Comparison of ENCODE assay signal across 7 cellular contexts in genomic region chr15:84601555-84601838, GRCh38. TPM values are rescaled to one million over a fixed set of nuclear protein-coding genes. Genes with fewer than 3 reads are reported as not detected.
A peak's percentile ranks its signal among the peaks of the same experiment; 100 is the strongest.
DNase-seq lines count a peak whose midpoint lies in the region; FAIRE-seq and TF ChIP-seq lines count a peak whose summit lies in the region.

No MANE protein-coding gene starts in this region.

- 8 to 14% (median 12%) methylated on average over 6 of the region's 6 CpGs for WGBS in stomach, 5 donors

- FAIRE-seq in kidney (lab: Jason Lieb, UNC) = no peak

- H3K36me3 Mint-ChIP-seq in HFFc6 (ENCODE audit: low read depth) = no peaks in the 10 kb centered on the region; the same call in 1 of the 2 replicates
- H3K36me3 Mint-ChIP-seq in activated T-helper 2 cell treated with anti-CD3 and anti-CD28 coated beads, Interferon-gamma antibody, Interleukin-2, Interleukin-4, amounts not matched to agents 10 μg/mL and 5 μg/mL and 100 μg/mL, durations not matched to agents 14 hours and 24 hours and 36 hours (ENCODE audit: low read depth) = peaks cover 24% of the 10 kb centered on the region

- H3K27me3 ChIP-seq in stomach = no peaks in the 10 kb centered on the region

- no peak for TF ChIP-seq POLR2A in stomach (IDR thresholded peaks at IDR 0.05)

- peak overlapping the region; percentile 84 to 92 for H3K9ac ChIP-seq in kidney (ENCODE audit: low read length in 2 of 2)

- intact Hi-C loops in activated T-helper 2 cell treated with anti-CD3 and anti-CD28 coated beads, Interferon-gamma antibody, Interleukin-2, Interleukin-4, amounts not matched to agents 10 μg/mL and 5 μg/mL and 100 μg/mL, durations not matched to agents 14 hours and 24 hours and 36 hours (cut with micrococcal nuclease) = loop anchor here (2.0 to 5.0 kb wide), 2 partner anchors 161 to 379 kb away; partner anchors contain the start of gene PDE8A
- intact Hi-C loops in kidney (cut with DNase I) (no loop called here), stomach (cut with DNase I; ENCODE audit: low total_unique reads) (no loop called here)

- no peak for TF ChIP-seq CTCF in HFFc6 (IDR thresholded peaks at IDR 0.05)
- TF ChIP-seq CTCF in kidney (IDR thresholded peaks at IDR 0.05; ENCODE audit: borderline replicate concordance, extremely low read depth, insufficient read depth) = no peak
- TF ChIP-seq CTCF in stomach (IDR thresholded peaks at IDR 0.05) = no peak

- no peak for TF ChIP-seq EP300 in stomach (IDR thresholded peaks at IDR 0.05)

- H3K27ac ChIP-seq in kidney (ENCODE audit: low read depth in 2 of 2, low read length in 2 of 2) (peak overlapping the region in 1 of 2 donors; percentile 86), stomach (peak overlapping the region in 4 of 5 donors; percentile 80 to 84 (median 81))

- H3K36me3 ChIP-seq in kidney (ENCODE audit: control insufficient read depth in 1 of 2, insufficient read depth in 2 of 2, low read length in 2 of 2) (peaks cover 3 to 5% of the 10 kb centered on the region in 2 donors), stomach (peaks cover 0 to 24% (median 16%) of the 10 kb centered on the region in 4 donors)

- no peaks in the 10 kb centered on the region; the same call in 1 of the 2 replicates for H3K27me3 Mint-ChIP-seq in HFFc6 (ENCODE audit: insufficient read depth)
- H3K27me3 Mint-ChIP-seq in activated T-helper 2 cell treated with anti-CD3 and anti-CD28 coated beads, Interferon-gamma antibody, Interleukin-2, Interleukin-4, amounts not matched to agents 10 μg/mL and 5 μg/mL and 100 μg/mL, durations not matched to agents 14 hours and 24 hours and 36 hours (ENCODE audit: low read depth) = no peaks in the 10 kb centered on the region

- H3K4me1 ChIP-seq in kidney (ENCODE audit: control insufficient read depth in 1 of 2, insufficient read depth in 1 of 2, low read depth in 1 of 2, low read length in 2 of 2) = peaks cover 11 to 12% of the 10 kb centered on the region in 2 donors
- H3K4me1 ChIP-seq in stomach = peaks cover 6 to 71% (median 50%) of the 10 kb centered on the region in 4 donors

- H3K27ac Mint-ChIP-seq in HFFc6 = peak overlapping the region; percentile 74
- no peak overlapping the region for H3K27ac Mint-ChIP-seq in activated T-helper 2 cell treated with anti-CD3 and anti-CD28 coated beads, Interferon-gamma antibody, Interleukin-2, Interleukin-4, amounts not matched to agents 10 μg/mL and 5 μg/mL and 100 μg/mL, durations not matched to agents 14 hours and 24 hours and 36 hours

- H3K9me3 ChIP-seq in kidney (ENCODE audit: control insufficient read depth in 1 of 2, low read length in 2 of 2) = no peaks in the 10 kb centered on the region
- no peaks in the 10 kb centered on the region for H3K9me3 ChIP-seq in stomach

- peak overlapping the region; percentile 94 for H3K4me3 Mint-ChIP-seq in HFFc6
- H3K4me3 Mint-ChIP-seq in activated T-helper 2 cell treated with anti-CD3 and anti-CD28 coated beads, Interferon-gamma antibody, Interleukin-2, Interleukin-4, amounts not matched to agents 10 μg/mL and 5 μg/mL and 100 μg/mL, durations not matched to agents 14 hours and 24 hours and 36 hours (ENCODE audit: low read depth) = peak overlapping the region; percentile 90

- DNase-seq in HFFc6 (no peak), kidney (no peak), stomach (no peak), T1000 (lab: John Stamatoyannopoulos, UW) (no peak), ecto neural progenitor cell (ENCODE audit: low spot score) (no peak)
- DNase-seq in activated T-helper 2 cell treated with anti-CD3 and anti-CD28 coated beads, Interferon-gamma antibody, Interleukin-2, Interleukin-4, amounts not matched to agents 10 μg/mL and 5 μg/mL and 100 μg/mL, durations not matched to agents 14 hours and 24 hours and 36 hours (ENCODE audit: low spot score) = no peak
- DNase-seq in activated CD8-positive, alpha-beta memory T cell treated with anti-CD3 and anti-CD28 coated beads, Interleukin-2, amount 50 U/mL, for 4 hours = no peak

- 0 out of 2 replicates have a peak, but pooled peaks cover 5% of the 10 kb centered on the region for H3K4me1 Mint-ChIP-seq in HFFc6 (ENCODE audit: low read depth)
- H3K4me1 Mint-ChIP-seq in activated T-helper 2 cell treated with anti-CD3 and anti-CD28 coated beads, Interferon-gamma antibody, Interleukin-2, Interleukin-4, amounts not matched to agents 10 μg/mL and 5 μg/mL and 100 μg/mL, durations not matched to agents 14 hours and 24 hours and 36 hours (ENCODE audit: low read depth) = peaks cover 48% of the 10 kb centered on the region

- H3K9me3 Mint-ChIP-seq in HFFc6 = no peaks in the 10 kb centered on the region
- H3K9me3 Mint-ChIP-seq in activated T-helper 2 cell treated with anti-CD3 and anti-CD28 coated beads, Interferon-gamma antibody, Interleukin-2, Interleukin-4, amounts not matched to agents 10 μg/mL and 5 μg/mL and 100 μg/mL, durations not matched to agents 14 hours and 24 hours and 36 hours = no peaks in the 10 kb centered on the region

- H3K4me3 ChIP-seq in kidney (ENCODE audit: low read length in 2 of 2) = peak overlapping the region; percentile 94 to 100
- H3K4me3 ChIP-seq in stomach = peak overlapping the region; percentile 69 to 92 (median 80)

RNA-seq across cellular contexts. Expression of gene ZSCAN2, which starts 0.7 kb away (rescaled TPM):
- 1 to 10 TPM; 4.5 to 5.9 (median 5.5) TPM for total RNA-seq in HFFc6 (2021; fragmentation: NEBNext Ultra II Directional; extraction: Animal tissue kit (Norgen Biotek cat#: 25700))
- 10.1 and 10.6 TPM in 2 replicates for total RNA-seq in activated T-helper 2 cell treated with anti-CD3 and anti-CD28 coated beads, Interferon-gamma antibody, Interleukin-2, Interleukin-4, amounts not matched to agents 10 μg/mL and 5 μg/mL and 100 μg/mL, durations not matched to agents 14 hours and 24 hours and 36 hours
- total RNA-seq in kidney (10.3 TPM), stomach (10 to 100 TPM in 2 of 5 donors, 1 to 10 TPM in 3; 1.2 to 28.1 (median 7.3) TPM)
- polyA plus RNA-seq in kidney (ENCODE audit: insufficient read depth, low read depth, low replicate concordance) (11.4 TPM), stomach (1 to 10 TPM; 3.0 to 8.5 (median 5.7) TPM)

RNA-seq across cellular contexts. Expression of gene WDR73, which starts 52.6 kb away (rescaled TPM):
- total RNA-seq in HFFc6 (2021; fragmentation: NEBNext Ultra II Directional; extraction: Animal tissue kit (Norgen Biotek cat#: 25700)) = 10 to 100 TPM; 19.9 to 23.7 (median 21.4) TPM
- total RNA-seq in activated T-helper 2 cell treated with anti-CD3 and anti-CD28 coated beads, Interferon-gamma antibody, Interleukin-2, Interleukin-4, amounts not matched to agents 10 μg/mL and 5 μg/mL and 100 μg/mL, durations not matched to agents 14 hours and 24 hours and 36 hours = 20.5 and 21.3 TPM in 2 replicates
- total RNA-seq in kidney (39.2 TPM), stomach (10 to 100 TPM; 13.4 to 70.1 (median 37.5) TPM)
- polyA plus RNA-seq in kidney (ENCODE audit: insufficient read depth, low read depth, low replicate concordance) (26.2 TPM), stomach (10 to 100 TPM in 2 of 3 donors, 1 to 10 TPM in 1; 9.1 to 15.5 (median 15.4) TPM)

RNA-seq across cellular contexts. Expression of gene NMB, which starts 56.5 kb away (rescaled TPM):
- total RNA-seq in HFFc6 (2021; fragmentation: NEBNext Ultra II Directional; extraction: Animal tissue kit (Norgen Biotek cat#: 25700)) = 1 to 10 TPM; 4.4 to 7.1 (median 5.5) TPM
- 2.5 and 3.0 TPM in 2 replicates for total RNA-seq in activated T-helper 2 cell treated with anti-CD3 and anti-CD28 coated beads, Interferon-gamma antibody, Interleukin-2, Interleukin-4, amounts not matched to agents 10 μg/mL and 5 μg/mL and 100 μg/mL, durations not matched to agents 14 hours and 24 hours and 36 hours
- total RNA-seq in kidney (11.8 TPM), stomach (1 to 10 TPM in 1 of 5 donors, not detected in 4; 2.0 TPM)
- polyA plus RNA-seq in kidney (ENCODE audit: insufficient read depth, low read depth, low replicate concordance) (19.7 TPM), stomach (1 to 10 TPM; 3.8 to 5.3 (median 4.1) TPM)
